In genomic region chr1:23169219-23169575, GRCh38 we compare ENCODE assay signal across 7 cellular contexts. TPM values are rescaled to one million over a fixed set of nuclear protein-coding genes. Genes with fewer than 3 reads are reported as not detected.
A peak's percentile ranks its signal among the peaks of the same experiment; 100 is the strongest.
DNase-seq lines count a peak whose midpoint lies in the region; ATAC-seq, FAIRE-seq and TF ChIP-seq lines count a peak whose summit lies in the region.

No MANE protein-coding gene starts in this region.

- H3K27ac Mint-ChIP-seq in activated naive CD8-positive, alpha-beta T cell treated with anti-CD3 and anti-CD28 coated beads, Interleukin-2, amount 50 U/mL, for 24 hours, result no peak overlapping the region
- H3K27ac Mint-ChIP-seq in stimulated activated naive B cell treated with anti-CD40 and anti-IgM and Interleukin-4, amounts not matched to agents 10 μg/mL and 1 μg/mL and 100 μg/mL, for 72 hours, result peak overlapping the region; percentile 94

- H3K9ac ChIP-seq in iPS-20b (ENCODE audit: low read depth, low read length), result peak overlapping the region; percentile 41; the same call in 1 of the 2 replicates

- H3K4me3 ChIP-seq in iPS-20b (ENCODE audit: low read length) (peak overlapping the region; percentile 90; the same call in 1 of the 2 replicates), MG63 (no peak overlapping the region; the same call in 1 of the 2 replicates)

- H3K9me3 ChIP-seq in iPS-20b (ENCODE audit: insufficient read depth, low read depth, low read length) (no peaks in the 10 kb centered on the region), MG63 (no peaks in the 10 kb centered on the region)

- no peak for TF ChIP-seq POLR2A in H54 (IDR thresholded peaks at IDR 0.05; ENCODE audit: low read depth, low read length)

- H3K36me3 Mint-ChIP-seq in activated naive CD8-positive, alpha-beta T cell treated with anti-CD3 and anti-CD28 coated beads, Interleukin-2, amount 50 U/mL, for 24 hours (ENCODE audit: low read depth), result no peaks in the 10 kb centered on the region
- peaks cover 2 to 6% of the 10 kb centered on the region in 2 donors for H3K36me3 Mint-ChIP-seq in stimulated activated naive B cell treated with anti-CD40 and anti-IgM and Interleukin-4, amounts not matched to agents 10 μg/mL and 1 μg/mL and 100 μg/mL, for 72 hours

- peaks cover under 1% of the 10 kb centered on the region for H3K9me3 Mint-ChIP-seq in activated naive CD8-positive, alpha-beta T cell treated with anti-CD3 and anti-CD28 coated beads, Interleukin-2, amount 50 U/mL, for 24 hours
- no peaks in the 10 kb centered on the region for H3K9me3 Mint-ChIP-seq in stimulated activated naive B cell treated with anti-CD40 and anti-IgM and Interleukin-4, amounts not matched to agents 10 μg/mL and 1 μg/mL and 100 μg/mL, for 72 hours

- CTCF ChIA-PET in HEK293T (lab: Yijun Ruan, JAX), result interaction anchor here (1.0 to 1.4 kb wide), 3 partner anchors 9 to 70 kb away, joined by 4 to 6 read pairs (median 4); no protein-coding TSS in a partner anchor

- H3K4me1 ChIP-seq in iPS-20b (ENCODE audit: insufficient read depth, low read length), result peaks cover 4% of the 10 kb centered on the region; the same call in 1 of the 2 replicates

- no peak for ATAC-seq in activated naive CD8-positive, alpha-beta T cell treated with anti-CD3 and anti-CD28 coated beads, Interleukin-2, amount 50 U/mL, for 24 hours
- no peak for ATAC-seq in stimulated activated naive B cell treated with anti-CD40 and anti-IgM and Interleukin-4, amounts not matched to agents 10 μg/mL and 1 μg/mL and 100 μg/mL, for 72 hours (replicated peaks)

- POLR2A ChIA-PET in HEK293T (lab: Yijun Ruan, JAX), result interaction anchor here (0.6 to 3.4 kb wide), 8 partner anchors 9 to 190 kb away, joined by 3 to 28 read pairs (median 4); no protein-coding TSS in a partner anchor

- peak overlapping the region; percentile 94 for H3K4me3 Mint-ChIP-seq in activated naive CD8-positive, alpha-beta T cell treated with anti-CD3 and anti-CD28 coated beads, Interleukin-2, amount 50 U/mL, for 24 hours
- peak overlapping the region; percentile 100 for H3K4me3 Mint-ChIP-seq in stimulated activated naive B cell treated with anti-CD40 and anti-IgM and Interleukin-4, amounts not matched to agents 10 μg/mL and 1 μg/mL and 100 μg/mL, for 72 hours

- peaks cover 35% of the 10 kb centered on the region for H3K4me1 Mint-ChIP-seq in activated naive CD8-positive, alpha-beta T cell treated with anti-CD3 and anti-CD28 coated beads, Interleukin-2, amount 50 U/mL, for 24 hours
- H3K4me1 Mint-ChIP-seq in stimulated activated naive B cell treated with anti-CD40 and anti-IgM and Interleukin-4, amounts not matched to agents 10 μg/mL and 1 μg/mL and 100 μg/mL, for 72 hours, result peaks cover 15 to 33% of the 10 kb centered on the region in 2 donors

- DNase-seq in HEK293T (ENCODE audit: extremely low spot score) (no peak), NCI-H2081 (lab: John Stamatoyannopoulos, UW) (no peak), H54 (ENCODE audit: insufficient read length, low spot score) (no peak), MG63 (no peak)
- no peak for DNase-seq in activated naive CD8-positive, alpha-beta T cell treated with anti-CD3 and anti-CD28 coated beads, Interleukin-2, amount 50 U/mL, for 24 hours
- DNase-seq in stimulated activated naive B cell treated with anti-CD40 and anti-IgM and Interleukin-4, amounts not matched to agents 10 μg/mL and 1 μg/mL and 100 μg/mL, for 72 hours, result no peak

- FAIRE-seq in H54 (lab: Jason Lieb, UNC), result no peak

- H3K27me3 Mint-ChIP-seq in activated naive CD8-positive, alpha-beta T cell treated with anti-CD3 and anti-CD28 coated beads, Interleukin-2, amount 50 U/mL, for 24 hours, result no peaks in the 10 kb centered on the region
- no peaks in the 10 kb centered on the region for H3K27me3 Mint-ChIP-seq in stimulated activated naive B cell treated with anti-CD40 and anti-IgM and Interleukin-4, amounts not matched to agents 10 μg/mL and 1 μg/mL and 100 μg/mL, for 72 hours

- H3K27me3 ChIP-seq in iPS-20b (ENCODE audit: insufficient read depth, low read length) (no peaks in the 10 kb centered on the region), MG63 (no peaks in the 10 kb centered on the region)

- no peaks in the 10 kb centered on the region for H3K36me3 ChIP-seq in iPS-20b (ENCODE audit: insufficient read depth, low read depth, low read length)
- H3K36me3 ChIP-seq in MG63, result no peaks in the 10 kb centered on the region

- no peak overlapping the region for H3K27ac ChIP-seq in iPS-20b (ENCODE audit: low read length)

TF ChIP-seq in HEK293T, 16 proteins besides CTCF, POLR2A, EP300 and RAD21:
- TF ChIP-seq L3MBTL2 (conservative IDR thresholded peaks at IDR 0.05) (peak; percentile 18; the same call in 1 of the 2 replicates), HDGF (IDR thresholded peaks at IDR 0.05; ENCODE audit: borderline replicate concordance) (no peak), ARNT (IDR thresholded peaks at IDR 0.05) (no peak)

RNA-seq across cellular contexts. Expression of gene LUZP1, which starts 0.5 kb away (rescaled TPM):
- total RNA-seq in MG63 (2014; rRNA removed; shearing (Covaris generic); ENCODE audit: low replicate concordance), result 17.1 and 18.2 TPM in 2 replicates

RNA-seq across cellular contexts. Expression of gene HTR1D, which starts 48.1 kb away (rescaled TPM):
- total RNA-seq in MG63 (2014; rRNA removed; shearing (Covaris generic); ENCODE audit: low replicate concordance), result 0.20 TPM in 1 of 2 replicates, not detected in the other
